ENCODE assay signal across 8 cellular contexts in the genomic region with DNA sequence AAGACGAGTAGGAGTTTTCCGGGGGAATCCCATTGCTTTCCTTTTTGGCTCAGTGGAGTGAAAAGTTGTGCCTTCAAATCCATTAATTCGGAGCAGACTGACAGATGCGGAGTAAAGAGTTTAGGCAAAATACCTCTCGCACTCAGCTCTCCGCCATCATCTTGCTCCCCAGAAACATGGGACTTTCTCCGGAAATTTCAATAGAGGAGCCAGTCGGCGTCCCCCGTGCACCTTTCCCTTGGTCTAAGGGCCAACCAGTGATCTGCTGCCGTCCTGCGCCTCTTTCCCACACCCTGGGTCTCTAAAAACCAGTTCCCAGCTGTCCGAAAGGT. TPM values are rescaled to one million over a fixed set of nuclear protein-coding genes. Genes with fewer than 3 reads are reported as not detected.
DNase-seq lines count a peak whose midpoint lies in the region; ATAC-seq, FAIRE-seq and TF ChIP-seq lines count a peak whose summit lies in the region.

No MANE protein-coding gene starts in this region.

- no peak for TF ChIP-seq RAD21 in HepG2 (CRISPR knock-in tag; IDR thresholded peaks at IDR 0.05)

- POLR2A ChIA-PET in HepG2 (lab: Yijun Ruan, JAX), result interaction anchor here (0.6 to 1.9 kb wide), 2 partner anchors 10 to 694 kb away, joined by 3 to 15 read pairs; no protein-coding TSS in a partner anchor

- TF ChIP-seq EP300 in HepG2 (IDR thresholded peaks at IDR 0.05; ENCODE audit: low read depth in 2 of 2, low read length in 2 of 2), result no peak
- no peak for TF ChIP-seq EP300 in HepG2 (CRISPR knock-in tag; IDR thresholded peaks at IDR 0.05; ENCODE audit: borderline replicate concordance)

- no peak for TF ChIP-seq CTCF in brain (conservative IDR thresholded peaks at IDR 0.05)
- TF ChIP-seq CTCF in HepG2 (CRISPR knock-in tag; IDR thresholded peaks at IDR 0.05), result no peak
- TF ChIP-seq CTCF in thyroid gland (IDR thresholded peaks at IDR 0.05), result no peak

- H3K27ac Mint-ChIP-seq in brain, result peak overlapping the region; percentile 97 to 99 (median 98)

- CTCF ChIA-PET in HepG2 (lab: Yijun Ruan, JAX; ENCODE audit: low intra/inter-chr PET ratio, low total read pairs), result no interaction called here

- under 1% methylated on average over 13 of the region's 13 CpGs for WGBS in HepG2 (ENCODE audit: low lambda C conversion rate)
- WGBS in thyroid gland, 2 donors, result 0% methylated on average over 12 to 13 of the region's 13 CpGs

- H3K4me1 ChIP-seq in HepG2 (ENCODE audit: insufficient read depth, low read length), result peaks cover 50% of the 10 kb centered on the region
- peaks cover 26 to 27% of the 10 kb centered on the region in 2 donors for H3K4me1 ChIP-seq in thyroid gland

- peak overlapping the region; percentile 99 to 100 (median 100) for H3K4me3 Mint-ChIP-seq in brain

- H3K4me3 ChIP-seq in H7 (ENCODE audit: insufficient read depth, low read depth, low read length) (peak overlapping the region; percentile 87), MG63 (peak overlapping the region; percentile 95), HepG2 (replicated peaks in 1 of 3; ENCODE audit: insufficient read depth in 1 of 3, low read depth in 2 of 3, low read length in 3 of 3) (peak overlapping the region; percentile 86 to 96 (median 94)), thyroid gland (replicated peaks in 1 of 3) (peak overlapping the region; percentile 87 to 98 (median 91))

- in situ Hi-C loops in HepG2 (cut with HindIII; ENCODE audit: extremely low pct_ligation_motif_present, low pct_unique_long_range_greater_than_20kb), result loop anchor here (25.0 kb wide), 1 partner anchor 857 kb away; a partner anchor contains a TSS

- TSS peak; percentile 76 for BruUV-seq in HepG2 (replicated peaks; lab: Mats Ljungman, UMichigan)

- no peaks in the 10 kb centered on the region for H3K27me3 ChIP-seq in H7 (ENCODE audit: control insufficient read depth, insufficient read depth, low read length)
- H3K27me3 ChIP-seq in MG63, result no peaks in the 10 kb centered on the region
- no peaks in the 10 kb centered on the region; a peak in 1 of 5 replicates for H3K27me3 ChIP-seq in HepG2 (ENCODE audit: control insufficient read depth in 1 of 2, insufficient read depth in 2 of 2, low read length in 2 of 2)
- H3K27me3 ChIP-seq in thyroid gland, result no peaks in the 10 kb centered on the region

- no peaks in the 10 kb centered on the region for H3K9me3 ChIP-seq in MG63
- no peaks in the 10 kb centered on the region for H3K9me3 ChIP-seq in HepG2 (ENCODE audit: low read length)
- H3K9me3 ChIP-seq in thyroid gland, result no peaks in the 10 kb centered on the region

- H4K20me1 ChIP-seq in HepG2 (ENCODE audit: insufficient read depth, low read length), result peaks cover 9% of the 10 kb centered on the region

- H2AFZ ChIP-seq in HepG2 (ENCODE audit: low read length), result peak overlapping the region; percentile 55

- peaks cover 15% of the 10 kb centered on the region for H3K36me3 Mint-ChIP-seq in brain

- peaks cover 60% of the 10 kb centered on the region for H3K4me1 Mint-ChIP-seq in brain

- intact Hi-C loops in HepG2 (cut with micrococcal nuclease; ENCODE audit: unreplicated experiment), result loop anchor here (2.0 kb wide), 1 partner anchor 44 kb away; a partner anchor contains a TSS
- intact Hi-C loops in thyroid gland (cut with DNase I), result no loop called here

- TF ChIP-seq POLR2A in HepG2 (IDR thresholded peaks at IDR 0.05; ENCODE audit: insufficient read depth in 1 of 2, low read depth in 2 of 2, low read length in 2 of 2) (no peak), thyroid gland (IDR thresholded peaks at IDR 0.05) (no peak)

- H3K9me3 Mint-ChIP-seq in brain, result no peaks in the 10 kb centered on the region

- H3K36me3 ChIP-seq in H7 (replicated peaks; ENCODE audit: control insufficient read depth, insufficient read depth, low read length) (no peaks in the 10 kb centered on the region; the same call in none of the 2 replicates), MG63 (peaks cover 30% of the 10 kb centered on the region), HepG2 (replicated peaks in 1 of 2; ENCODE audit: control insufficient read depth in 1 of 2, insufficient read depth in 2 of 2, low read length in 2 of 2) (peaks cover 5 to 35% of the 10 kb centered on the region in 2 experiments), thyroid gland (peaks cover under 1 to 8% of the 10 kb centered on the region in 2 donors)

- peaks cover 75% of the 10 kb centered on the region for H3K79me2 ChIP-seq in HepG2 (ENCODE audit: insufficient read depth, low read length)

- peak overlapping the region; percentile 97 for H3K9ac ChIP-seq in HepG2 (ENCODE audit: insufficient read depth, low read depth, low read length)

- H3K27me3 Mint-ChIP-seq in brain, result peaks cover 11% of the 10 kb centered on the region

- peak; percentile 83 for ATAC-seq in HepG2

- DNase-seq in NOMO-1 treated with dmso at 0.1 percent for 144 hours (lab: John Stamatoyannopoulos, UW; ENCODE audit: unreplicated experiment) (peak; percentile 52), NOMO-1 treated with DMSO at 0.1 percent for 48 hours (lab: John Stamatoyannopoulos, UW; ENCODE audit: unreplicated experiment) (no peak), H7 (no peak), MG63 (no peak), HepG2 (ENCODE audit: low spot score) (peak; percentile 64), thyroid gland (no peak), islet precursor cell (no peak)

- no peak for FAIRE-seq in HepG2 (lab: Jason Lieb, UNC)

- peak overlapping the region; percentile 91 for H3K27ac ChIP-seq in HepG2 (ENCODE audit: extremely low read length, insufficient read depth, low read length)
- H3K27ac ChIP-seq in thyroid gland, result peak overlapping the region; percentile 84 to 95 (median 91)

- peak overlapping the region; percentile 90 for H3K4me2 ChIP-seq in HepG2 (ENCODE audit: low read depth, low read length)

RNA-seq across cellular contexts. Expression of a gene that starts 0.3 kb away (rescaled TPM):
- 10.3 and 16.2 TPM in 2 replicates for total RNA-seq in H7 (2014; rRNA removed; shearing (Covaris generic))
- total RNA-seq in MG63 (2014; rRNA removed; shearing (Covaris generic); ENCODE audit: low replicate concordance), result 1.2 and 3.6 TPM in 2 replicates
- polyA plus RNA-seq in brain (ENCODE audit: insufficient read depth, low read depth, low replicate concordance) (1.2 TPM), HepG2 (2011; rRNA removed) (6.3 and 8.3 TPM in 2 replicates)
- total RNA-seq in HepG2 (2016; rRNA removed; fragmentation: Illumina TruSeq; extraction: Trizol) (14.6 and 14.8 TPM in 2 replicates), thyroid gland (10 to 100 TPM in 2 of 4 donors, 1 to 10 TPM in 2; 9.0 to 18.9 (median 11.1) TPM)
- total RNA-seq in HepG2 (2016; cell fraction: cytosol; rRNA removed; fragmentation: Illumina TruSeq; extraction: Trizol; ENCODE audit: low read depth), result 4.4 and 5.2 TPM in 2 replicates
- 14.9 and 15.5 TPM in 2 replicates for total RNA-seq in HepG2 (2016; cell fraction: insoluble cytoplasmic fraction; rRNA removed; fragmentation: Illumina TruSeq; extraction: Trizol)
- total RNA-seq in HepG2 (2016; cell fraction: membrane; rRNA removed; fragmentation: Illumina TruSeq; extraction: Trizol), result 7.5 and 7.6 TPM in 2 replicates
- 26.3 and 29.2 TPM in 2 replicates for total RNA-seq in HepG2 (2016; cell fraction: nucleus; rRNA removed; fragmentation: Illumina TruSeq; extraction: Trizol)
- 2.2 and 3.6 TPM in 2 replicates for polyA plus RNA-seq in HepG2 (2011; cell fraction: cytosol; rRNA removed)
- polyA plus RNA-seq in HepG2 (2011; cell fraction: nucleus; rRNA removed), result 8.5 and 12.4 TPM in 2 replicates
- 7.4 and 8.7 TPM in 2 replicates for polyA plus RNA-seq in HepG2 (2012)
- polyA plus RNA-seq in HepG2 (2016; cell fraction: cytosol; fragmentation: Illumina TruSeq; extraction: Trizol; ENCODE audit: low read depth), result 2.6 and 3.2 TPM in 2 replicates
- 11.6 and 12.8 TPM in 2 replicates for polyA plus RNA-seq in HepG2 (2016; cell fraction: insoluble cytoplasmic fraction; fragmentation: Illumina TruSeq; extraction: Trizol; ENCODE audit: low read depth)
- 5.4 and 5.6 TPM in 2 replicates for polyA plus RNA-seq in HepG2 (2016; cell fraction: membrane; fragmentation: Illumina TruSeq; extraction: Trizol; ENCODE audit: low read depth)
- 25.9 and 28.2 TPM in 2 replicates for polyA plus RNA-seq in HepG2 (2016; cell fraction: nucleus; fragmentation: Illumina TruSeq; extraction: Trizol; ENCODE audit: insufficient read depth, low read depth)
- polyA minus RNA-seq in HepG2 (2011; rRNA and poly(A)+ RNA removed; ENCODE audit: low replicate concordance), result 3.6 and 5.3 TPM in 2 replicates
- 3.2 and 4.1 TPM in 2 replicates for polyA minus RNA-seq in HepG2 (2011; cell fraction: cytosol; rRNA and poly(A)+ RNA removed)
- 45.4 and 49.6 TPM in 2 replicates for polyA minus RNA-seq in HepG2 (2011; cell fraction: nucleus; rRNA and poly(A)+ RNA removed)

RNA-seq across cellular contexts. Expression of a gene that starts 0.4 kb away (rescaled TPM):
- total RNA-seq in H7 (2014; rRNA removed; shearing (Covaris generic)), result 65.5 and 77.8 TPM in 2 replicates
- total RNA-seq in MG63 (2014; rRNA removed; shearing (Covaris generic); ENCODE audit: low replicate concordance), result 14.8 and 15.4 TPM in 2 replicates
- polyA plus RNA-seq in brain (ENCODE audit: insufficient read depth, low read depth, low replicate concordance) (15.8 TPM), HepG2 (2011; rRNA removed) (21.7 and 22.3 TPM in 2 replicates)
- total RNA-seq in HepG2 (2016; rRNA removed; fragmentation: Illumina TruSeq; extraction: Trizol) (72.9 and 90.9 TPM in 2 replicates), thyroid gland (10 to 100 TPM; 18.9 to 28.6 (median 25.9) TPM)
- total RNA-seq in HepG2 (2016; cell fraction: cytosol; rRNA removed; fragmentation: Illumina TruSeq; extraction: Trizol; ENCODE audit: low read depth), result 25.5 and 35.2 TPM in 2 replicates
- 69.4 and 92.2 TPM in 2 replicates for total RNA-seq in HepG2 (2016; cell fraction: insoluble cytoplasmic fraction; rRNA removed; fragmentation: Illumina TruSeq; extraction: Trizol)
- 30.3 and 34.9 TPM in 2 replicates for total RNA-seq in HepG2 (2016; cell fraction: membrane; rRNA removed; fragmentation: Illumina TruSeq; extraction: Trizol)
- total RNA-seq in HepG2 (2016; cell fraction: nucleus; rRNA removed; fragmentation: Illumina TruSeq; extraction: Trizol), result 42.6 and 48.2 TPM in 2 replicates
- polyA plus RNA-seq in HepG2 (2011; cell fraction: cytosol; rRNA removed), result 15.8 and 20.9 TPM in 2 replicates
- polyA plus RNA-seq in HepG2 (2011; cell fraction: nucleus; rRNA removed), result 11.6 and 12.2 TPM in 2 replicates
- 28.4 and 34.4 TPM in 2 replicates for polyA plus RNA-seq in HepG2 (2012)
- 20.6 and 23.8 TPM in 2 replicates for polyA plus RNA-seq in HepG2 (2016; cell fraction: cytosol; fragmentation: Illumina TruSeq; extraction: Trizol; ENCODE audit: low read depth)
- polyA plus RNA-seq in HepG2 (2016; cell fraction: insoluble cytoplasmic fraction; fragmentation: Illumina TruSeq; extraction: Trizol; ENCODE audit: low read depth), result 91.3 and 92.9 TPM in 2 replicates
- 26.4 TPM in 2 replicates for polyA plus RNA-seq in HepG2 (2016; cell fraction: membrane; fragmentation: Illumina TruSeq; extraction: Trizol; ENCODE audit: low read depth)
- polyA plus RNA-seq in HepG2 (2016; cell fraction: nucleus; fragmentation: Illumina TruSeq; extraction: Trizol; ENCODE audit: insufficient read depth, low read depth), result 43.8 and 45.2 TPM in 2 replicates
- 13.0 and 31.5 TPM in 2 replicates for polyA minus RNA-seq in HepG2 (2011; rRNA and poly(A)+ RNA removed; ENCODE audit: low replicate concordance)
- 23.0 and 28.8 TPM in 2 replicates for polyA minus RNA-seq in HepG2 (2011; cell fraction: cytosol; rRNA and poly(A)+ RNA removed)
- 37.3 and 46.0 TPM in 2 replicates for polyA minus RNA-seq in HepG2 (2011; cell fraction: nucleus; rRNA and poly(A)+ RNA removed)

RNA-seq across cellular contexts. Expression of a gene that starts 43.9 kb away (rescaled TPM):
- 20.2 and 21.6 TPM in 2 replicates for total RNA-seq in H7 (2014; rRNA removed; shearing (Covaris generic))
- total RNA-seq in MG63 (2014; rRNA removed; shearing (Covaris generic); ENCODE audit: low replicate concordance), result 4.6 and 9.9 TPM in 2 replicates
- 4.0 TPM for polyA plus RNA-seq in brain (ENCODE audit: insufficient read depth, low read depth, low replicate concordance)
- 19.3 and 24.2 TPM in 2 replicates for total RNA-seq in HepG2 (2016; rRNA removed; fragmentation: Illumina TruSeq; extraction: Trizol)
- 4.9 and 5.3 TPM in 2 replicates for total RNA-seq in HepG2 (2016; cell fraction: cytosol; rRNA removed; fragmentation: Illumina TruSeq; extraction: Trizol; ENCODE audit: low read depth)
- 19.4 and 23.1 TPM in 2 replicates for total RNA-seq in HepG2 (2016; cell fraction: insoluble cytoplasmic fraction; rRNA removed; fragmentation: Illumina TruSeq; extraction: Trizol)
- 22.5 and 26.7 TPM in 2 replicates for total RNA-seq in HepG2 (2016; cell fraction: membrane; rRNA removed; fragmentation: Illumina TruSeq; extraction: Trizol)
- 13.2 and 15.3 TPM in 2 replicates for total RNA-seq in HepG2 (2016; cell fraction: nucleus; rRNA removed; fragmentation: Illumina TruSeq; extraction: Trizol)
- polyA plus RNA-seq in HepG2 (2011; rRNA removed), result 3.5 and 4.8 TPM in 2 replicates
- polyA plus RNA-seq in HepG2 (2011; cell fraction: cytosol; rRNA removed), result 2.3 and 2.4 TPM in 2 replicates
- 1.9 and 3.0 TPM in 2 replicates for polyA plus RNA-seq in HepG2 (2011; cell fraction: nucleus; rRNA removed)
- 11.0 and 12.1 TPM in 2 replicates for polyA plus RNA-seq in HepG2 (2012)
- 4.6 and 4.7 TPM in 2 replicates for polyA plus RNA-seq in HepG2 (2016; cell fraction: cytosol; fragmentation: Illumina TruSeq; extraction: Trizol; ENCODE audit: low read depth)
- polyA plus RNA-seq in HepG2 (2016; cell fraction: insoluble cytoplasmic fraction; fragmentation: Illumina TruSeq; extraction: Trizol; ENCODE audit: low read depth), result 23.9 and 24.0 TPM in 2 replicates
- polyA plus RNA-seq in HepG2 (2016; cell fraction: membrane; fragmentation: Illumina TruSeq; extraction: Trizol; ENCODE audit: low read depth), result 13.9 and 16.3 TPM in 2 replicates
- polyA plus RNA-seq in HepG2 (2016; cell fraction: nucleus; fragmentation: Illumina TruSeq; extraction: Trizol; ENCODE audit: insufficient read depth, low read depth), result 15.4 and 18.7 TPM in 2 replicates
- polyA minus RNA-seq in HepG2 (2011; rRNA and poly(A)+ RNA removed; ENCODE audit: low replicate concordance), result 1.9 and 5.7 TPM in 2 replicates
- 7.8 and 7.9 TPM in 2 replicates for polyA minus RNA-seq in HepG2 (2011; cell fraction: cytosol; rRNA and poly(A)+ RNA removed)
- polyA minus RNA-seq in HepG2 (2011; cell fraction: nucleus; rRNA and poly(A)+ RNA removed), result 8.2 and 9.7 TPM in 2 replicates
- total RNA-seq in thyroid gland, result 10 to 100 TPM; 11.3 to 12.8 (median 12.3) TPM

Comparison
In these comparisons a context has a peak if more than half of its experiments do, and no peak if none do; other contexts are left out.
1. DNase-seq: peak in NOMO-1 treated with dmso at 0.1 percent for 144 hours (single experiment) and HepG2 (single experiment); none in NOMO-1 treated with DMSO at 0.1 percent for 48 hours (single experiment), H7 (single experiment), MG63 (single experiment), thyroid gland (0 of 2) and islet precursor cell (single experiment).
2. Peak in every context shown above with its lines, with median percentiles within 50 percentile points of each other: H3K4me3 ChIP-seq.